8 cellular contexts compared by ENCODE assay signal in the genomic region with DNA sequence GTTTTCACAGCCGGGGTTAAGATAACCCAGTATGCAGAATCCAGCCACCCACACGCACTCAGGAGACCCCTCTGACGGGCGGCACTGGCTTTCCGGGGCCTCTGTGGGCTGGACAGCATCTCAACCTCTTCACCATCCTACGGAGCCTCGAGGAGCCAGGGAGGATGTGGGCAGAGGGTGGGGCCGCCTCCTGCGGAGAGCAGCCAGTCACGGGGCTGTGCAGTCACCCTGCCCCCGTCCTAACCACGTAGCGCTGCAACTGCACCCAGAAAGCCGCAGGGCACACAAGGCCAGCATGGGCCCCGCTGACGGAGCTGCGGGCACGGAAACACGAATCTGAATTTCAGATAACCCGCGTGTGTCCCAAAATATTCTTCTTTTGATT.
DNase-seq lines count a peak whose midpoint lies in the region; ATAC-seq and TF ChIP-seq lines count a peak whose summit lies in the region.

No MANE protein-coding gene starts in this region.

- in situ Hi-C loops in GM13977 (cut with MboI; ENCODE audit: low pct_unique_long_range_greater_than_20kb, low sequenced_read_pairs, unreplicated experiment) (no loop called here), ACHN (cut with HindIII; ENCODE audit: low pct_ligation_motif_present, low pct_unique_long_range_greater_than_20kb, low sequenced_read_pairs) (no loop called here)

- DNase-seq in GM13977 (ENCODE audit: low spot score): peak; percentile 93
- peak; percentile 84 to 88 for DNase-seq in NOMO-1 (lab: John Stamatoyannopoulos, UW; ENCODE audit: unreplicated experiment in 2 of 2)
- peak; percentile 87 for DNase-seq in activated T-cell treated with anti-CD3 and anti-CD28 coated beads, Interleukin-2, amount 50 U/mL, for 1 hour
- peak; percentile 53 to 90 (median 56) for DNase-seq in heart left ventricle
- DNase-seq in stimulated activated CD4-positive, alpha-beta T cell treated with anti-CD3 and anti-CD28 coated beads, Interleukin-4, amount 100 ng/mL, for 48 hours (ENCODE audit: low read depth in 2 of 2): peak; percentile 74 to 85
- no peak for DNase-seq in omental fat pad (ENCODE audit: low spot score)
- no peak for DNase-seq in ACHN

- no peaks in the 10 kb centered on the region for H3K27me3 ChIP-seq in heart left ventricle

- peaks cover 0 to 57% (median 13%) of the 10 kb centered on the region in 12 donors for H3K4me1 ChIP-seq in heart left ventricle

- WGBS in heart left ventricle, 4 donors: 58 to 79% (median 65%) methylated on average over 21 of the region's 21 CpGs

- peak; percentile 89 for ATAC-seq in HG02623 (IDR thresholded peaks at IDR 0.05; ENCODE audit: unreplicated experiment)
- peak; percentile 50 to 81 (median 68) for ATAC-seq in heart left ventricle
- ATAC-seq in omental fat pad (ENCODE audit: low FRiP score): no peak

- intact Hi-C loops in heart left ventricle (cut with DNase I): no loop called here

- H3K27ac ChIP-seq in heart left ventricle: peak overlapping the region in 4 of 12 donors; percentile 5 to 94 (median 77)

- no peaks in the 10 kb centered on the region for H3K9me3 ChIP-seq in heart left ventricle

- no peak for TF ChIP-seq CTCF in GM13977 (IDR thresholded peaks at IDR 0.05; ENCODE audit: extremely low read depth, insufficient read depth, missing control alignments)
- TF ChIP-seq CTCF in heart left ventricle (IDR thresholded peaks at IDR 0.05): no peak
- no peak for TF ChIP-seq CTCF in omental fat pad (IDR thresholded peaks at IDR 0.05)

- TF ChIP-seq POLR2A in heart left ventricle (IDR thresholded peaks at IDR 0.05): no peak

- peak overlapping the region in 5 of 12 donors; percentile 27 to 63 (median 31) for H3K4me3 ChIP-seq in heart left ventricle

- H3K36me3 ChIP-seq in heart left ventricle: peaks cover 0 to 9% (median 0%) of the 10 kb centered on the region in 9 donors

Comparison
In these comparisons a context has a peak if more than half of its experiments do, and no peak if none do; other contexts are left out.
1. DNase-seq: peak in GM13977 (single experiment), NOMO-1 (2 of 2), activated T-cell treated with anti-CD3 and anti-CD28 coated beads, Interleukin-2, amount 50 U/mL, for 1 hour (single experiment), heart left ventricle (5 of 5) and stimulated activated CD4-positive, alpha-beta T cell treated with anti-CD3 and anti-CD28 coated beads, Interleukin-4, amount 100 ng/mL, for 48 hours (2 of 2); none in omental fat pad (single experiment) and ACHN (single experiment).